In the genomic region with DNA sequence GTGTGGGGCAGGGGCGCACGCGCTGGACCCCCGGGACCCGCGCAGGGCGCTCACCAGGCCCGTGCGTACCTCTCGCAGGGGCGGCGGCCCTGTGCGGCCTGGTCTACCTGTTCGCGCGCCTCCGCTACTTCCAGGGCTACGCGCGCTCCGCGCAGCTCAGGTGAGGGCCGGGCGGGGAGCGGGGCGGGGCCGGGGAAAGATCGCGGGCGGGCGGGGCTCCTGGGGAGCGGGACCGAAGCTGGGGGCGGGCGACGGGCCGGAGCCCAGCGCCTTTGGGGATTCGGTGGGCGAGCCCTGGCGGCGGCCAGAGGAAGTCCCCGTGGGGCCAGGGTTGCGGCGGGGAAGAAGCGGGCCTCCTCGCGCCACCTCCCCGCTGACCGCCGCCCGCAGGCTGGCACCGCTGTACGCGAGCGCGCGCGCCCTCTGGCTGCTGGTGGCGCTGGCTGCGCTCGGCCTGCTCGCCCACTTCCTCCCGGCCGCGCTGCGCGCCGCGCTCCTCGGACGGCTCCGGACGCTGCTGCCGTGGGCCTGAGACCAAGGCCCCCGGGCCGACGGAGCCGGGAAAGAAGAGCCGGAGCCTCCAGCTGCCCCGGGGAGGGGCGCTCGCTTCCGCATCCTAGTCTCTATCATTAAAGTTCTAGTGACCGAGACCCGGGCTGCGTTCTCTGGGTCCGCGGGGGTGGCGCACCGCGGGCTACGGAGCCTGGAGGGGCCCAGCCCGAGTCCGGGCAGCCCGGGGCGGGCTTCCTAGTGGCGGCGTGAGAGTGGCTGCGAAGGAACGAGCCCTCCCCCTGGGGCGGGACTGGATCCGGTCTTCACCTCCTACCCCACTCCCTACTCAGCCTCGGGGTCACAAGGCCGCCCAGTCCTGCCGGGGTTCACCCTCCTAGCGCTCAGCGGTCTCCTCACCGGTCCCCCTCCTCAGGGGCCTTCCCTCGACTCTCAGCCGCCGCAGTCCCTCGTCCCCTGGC, we compare ENCODE assay signal across 8 cellular contexts. TPM values are rescaled to one million over a fixed set of nuclear protein-coding genes. Genes with fewer than 3 reads are reported as not detected.
A peak's percentile ranks its signal among the peaks of the same experiment; 100 is the strongest.
DNase-seq lines count a peak whose midpoint lies in the region; ATAC-seq and TF ChIP-seq lines count a peak whose summit lies in the region.

No MANE protein-coding gene starts in this region.

- in situ Hi-C loops in GM23248 (cut with MboI) = no loop called here

- H4K20me1 ChIP-seq in GM23248 (ENCODE audit: insufficient read depth) = no peaks in the 10 kb centered on the region
- H4K20me1 ChIP-seq in KMS-11 (ENCODE audit: insufficient read depth) = no peaks in the 10 kb centered on the region

- peak overlapping the region; percentile 76 for H3K9ac ChIP-seq in GM23248
- peak overlapping the region; percentile 6; the same call in 1 of the 2 replicates for H3K9ac ChIP-seq in KMS-11

- peak overlapping the region; percentile 62 for H2AFZ ChIP-seq in GM23248
- H2AFZ ChIP-seq in KMS-11 (ENCODE audit: low read depth) = peak overlapping the region; percentile 41; the same call in 1 of the 2 replicates

- POLR2A ChIA-PET in GM10248 (lab: Yijun Ruan, JAX) = interaction anchor here (2.0 kb wide), 1 partner anchor 173 kb away, joined by 7 read pairs; a partner anchor contains a TSS
- POLR2A ChIA-PET in activated naive CD8-positive, alpha-beta T cell treated with anti-CD3 and anti-CD28 coated beads, Interleukin-2, amount 10 ng/mL, durations not matched to agents 7 days and 5 days (lab: Charles Lee) = interaction anchor here (0.8 to 3.4 kb wide), 3 partner anchors 9 to 1561 kb away, joined by 3 to 13 read pairs (median 9); a partner anchor contains a TSS

- no peaks in the 10 kb centered on the region for H3K9me2 ChIP-seq in GM23248 (ENCODE audit: insufficient read depth)

- peaks cover 7% of the 10 kb centered on the region; the same call in 1 of the 2 replicates for H3K36me3 ChIP-seq in GM23248 (ENCODE audit: low read depth)
- no peaks in the 10 kb centered on the region for H3K36me3 ChIP-seq in KMS-11 (ENCODE audit: insufficient read depth)

- DNase-seq in GM10248 (ENCODE audit: extremely low spot score) (peak; percentile 83), GM23248 (peak; percentile 94), SK-N-DZ (ENCODE audit: low spot score) (peak; percentile 67), Right ventricle myocardium superior (peak; percentile 89), osteocyte (ENCODE audit: extremely low spot score, unreplicated experiment) (peak; percentile 95), NCI-H1694 treated with DMSO at 0.1 percent for 48 hours (lab: John Stamatoyannopoulos, UW) (no peak)
- DNase-seq in activated naive CD8-positive, alpha-beta T cell treated with anti-CD3 and anti-CD28 coated beads, Interleukin-2, amount 10 ng/mL, durations not matched to agents 7 days and 5 days = peak; percentile 86

- no peaks in the 10 kb centered on the region for H3K9me3 Mint-ChIP-seq in activated naive CD8-positive, alpha-beta T cell treated with anti-CD3 and anti-CD28 coated beads, Interleukin-2, amount 10 ng/mL, durations not matched to agents 7 days and 5 days
- H3K9me3 Mint-ChIP-seq in osteocyte (ENCODE audit: unreplicated experiment) = no peaks in the 10 kb centered on the region

- peaks cover 5% of the 10 kb centered on the region for H3K36me3 Mint-ChIP-seq in activated naive CD8-positive, alpha-beta T cell treated with anti-CD3 and anti-CD28 coated beads, Interleukin-2, amount 10 ng/mL, durations not matched to agents 7 days and 5 days
- peaks cover 10% of the 10 kb centered on the region for H3K36me3 Mint-ChIP-seq in osteocyte (ENCODE audit: unreplicated experiment)

- H3K4me1 ChIP-seq in GM23248 (ENCODE audit: insufficient read depth) (no peaks in the 10 kb centered on the region), KMS-11 (ENCODE audit: low read depth, poor library complexity, severe bottlenecking) (peaks cover 4% of the 10 kb centered on the region)

- H3K27me3 ChIP-seq in GM23248 (replicated peaks; ENCODE audit: insufficient read depth) (no peaks in the 10 kb centered on the region), KMS-11 (ENCODE audit: insufficient read depth, low read depth) (no peaks in the 10 kb centered on the region)

- no peaks in the 10 kb centered on the region for H3K27me3 Mint-ChIP-seq in activated naive CD8-positive, alpha-beta T cell treated with anti-CD3 and anti-CD28 coated beads, Interleukin-2, amount 10 ng/mL, durations not matched to agents 7 days and 5 days
- no peaks in the 10 kb centered on the region for H3K27me3 Mint-ChIP-seq in osteocyte (ENCODE audit: unreplicated experiment)

- H3K4me3 ChIP-seq in GM23248 = peak overlapping the region; percentile 69
- no peak overlapping the region for H3K4me3 ChIP-seq in KMS-11 (IDR thresholded peaks at IDR 0.05; ENCODE audit: insufficient read depth, low read depth, low read length)

- ATAC-seq in activated naive CD8-positive, alpha-beta T cell treated with anti-CD3 and anti-CD28 coated beads, Interleukin-2, amount 10 ng/mL, durations not matched to agents 7 days and 5 days (ENCODE audit: low read depth) = peak; percentile 65
- ATAC-seq in Right ventricle myocardium superior (ENCODE audit: poor library complexity) = peak; percentile 81

- WGBS in GM23248 (ENCODE audit: low coverage in 1 of 2, low lambda C conversion rate in 2 of 2, missing lambda C conversion rate in 2 of 2), 2 experiments = 6% methylated on average over 63 to 99 of the region's 113 CpGs

- no peaks in the 10 kb centered on the region for H3K9me3 ChIP-seq in GM23248 (ENCODE audit: low read depth)

- CTCF ChIA-PET in GM10248 (lab: Yijun Ruan, JAX) = interaction anchor here (0.7 to 5.8 kb wide), 15 partner anchors 8 to 174 kb away, joined by 3 to 33 read pairs (median 3); no protein-coding TSS in a partner anchor

- peak overlapping the region; percentile 47 for H3K4me3 Mint-ChIP-seq in activated naive CD8-positive, alpha-beta T cell treated with anti-CD3 and anti-CD28 coated beads, Interleukin-2, amount 10 ng/mL, durations not matched to agents 7 days and 5 days
- H3K4me3 Mint-ChIP-seq in osteocyte (ENCODE audit: unreplicated experiment) = peak overlapping the region; percentile 60

- H3K4me2 ChIP-seq in GM23248 (ENCODE audit: unreplicated experiment) = peak overlapping the region; percentile 62
- peak overlapping the region; percentile 60 for H3K4me2 ChIP-seq in KMS-11

- H3K27ac ChIP-seq in GM23248 (peak overlapping the region; percentile 41), KMS-11 (no peak overlapping the region)

- intact Hi-C loops in Right ventricle myocardium superior (cut with DNase I) = loop anchor here (10.0 kb wide), 1 partner anchor 121 kb away; no protein-coding TSS in a partner anchor

- H3K79me2 ChIP-seq in GM23248 (ENCODE audit: insufficient read depth) (no peaks in the 10 kb centered on the region), KMS-11 (ENCODE audit: insufficient read depth, low read depth) (no peaks in the 10 kb centered on the region)

- TF ChIP-seq CTCF in GM10248 (IDR thresholded peaks at IDR 0.05; ENCODE audit: control extremely low read depth, extremely low read depth, low read depth, missing control alignments) = peak; percentile 95
- TF ChIP-seq CTCF in KMS-11 (conservative IDR thresholded peaks at IDR 0.05; ENCODE audit: low read depth, low read length) = no peak; the same call in 1 of the 2 replicates
- TF ChIP-seq CTCF in osteocyte (IDR thresholded peaks at IDR 0.05) = peak; percentile 96

- H3K27ac Mint-ChIP-seq in activated naive CD8-positive, alpha-beta T cell treated with anti-CD3 and anti-CD28 coated beads, Interleukin-2, amount 10 ng/mL, durations not matched to agents 7 days and 5 days = peak overlapping the region; percentile 60
- H3K27ac Mint-ChIP-seq in osteocyte (ENCODE audit: unreplicated experiment) = peak overlapping the region; percentile 58

- peaks cover 23% of the 10 kb centered on the region for H3K4me1 Mint-ChIP-seq in activated naive CD8-positive, alpha-beta T cell treated with anti-CD3 and anti-CD28 coated beads, Interleukin-2, amount 10 ng/mL, durations not matched to agents 7 days and 5 days
- H3K4me1 Mint-ChIP-seq in osteocyte (ENCODE audit: unreplicated experiment) = peaks cover 14% of the 10 kb centered on the region

- peaks cover 5% of the 10 kb centered on the region for H3F3A ChIP-seq in GM23248 (ENCODE audit: insufficient read depth)

RNA-seq across cellular contexts. Expression of a gene that starts 2.4 kb away (rescaled TPM):
- total RNA-seq in GM23248 (2014; rRNA removed; shearing (Covaris generic)) = 3.7 and 6.6 TPM in 2 replicates
- 1.6 and 2.0 TPM in 2 replicates for polyA plus RNA-seq in GM23248 (2016; fragmentation: Nextera tagmentation; extraction: Ambion mirVana)
- not detected in 2 replicates for polyA plus RNA-seq in SK-N-DZ (2014; cell fraction: cytosol; rRNA removed)
- polyA plus RNA-seq in SK-N-DZ (2014; cell fraction: nucleus; rRNA removed) = 4.2 and 9.1 TPM in 2 replicates
- 1 to 10 TPM; 5.7 to 6.3 TPM for total RNA-seq in activated naive CD8-positive, alpha-beta T cell treated with anti-CD3 and anti-CD28 coated beads, Interleukin-2, amount 10 ng/mL, durations not matched to agents 7 days and 5 days
- total RNA-seq in Right ventricle myocardium superior (7.6 TPM), osteocyte (1.1 and 2.4 TPM in 2 replicates)

RNA-seq across cellular contexts. Expression of a gene that starts 10.5 kb away (rescaled TPM):
- total RNA-seq in GM23248 (2014; rRNA removed; shearing (Covaris generic)) = 139 and 143 TPM in 2 replicates
- 28.0 and 28.9 TPM in 2 replicates for polyA plus RNA-seq in GM23248 (2016; fragmentation: Nextera tagmentation; extraction: Ambion mirVana)
- polyA plus RNA-seq in SK-N-DZ (2014; cell fraction: cytosol; rRNA removed) = 112 and 113 TPM in 2 replicates
- polyA plus RNA-seq in SK-N-DZ (2014; cell fraction: nucleus; rRNA removed) = 255 and 338 TPM in 2 replicates
- total RNA-seq in activated naive CD8-positive, alpha-beta T cell treated with anti-CD3 and anti-CD28 coated beads, Interleukin-2, amount 10 ng/mL, durations not matched to agents 7 days and 5 days = 100 to 1,000 TPM; 118 TPM
- total RNA-seq in Right ventricle myocardium superior (93.3 TPM), osteocyte (185 and 198 TPM in 2 replicates)

RNA-seq across cellular contexts. Expression of a gene that starts 24.6 kb away (rescaled TPM):
- total RNA-seq in GM23248 (2014; rRNA removed; shearing (Covaris generic)) = 211 and 228 TPM in 2 replicates
- 265 and 310 TPM in 2 replicates for polyA plus RNA-seq in GM23248 (2016; fragmentation: Nextera tagmentation; extraction: Ambion mirVana)
- 48.1 and 55.0 TPM in 2 replicates for polyA plus RNA-seq in SK-N-DZ (2014; cell fraction: cytosol; rRNA removed)
- 63.1 and 73.0 TPM in 2 replicates for polyA plus RNA-seq in SK-N-DZ (2014; cell fraction: nucleus; rRNA removed)
- total RNA-seq in activated naive CD8-positive, alpha-beta T cell treated with anti-CD3 and anti-CD28 coated beads, Interleukin-2, amount 10 ng/mL, durations not matched to agents 7 days and 5 days = 100 to 1,000 TPM; 196 to 216 TPM
- total RNA-seq in Right ventricle myocardium superior (437 TPM), osteocyte (447 and 458 TPM in 2 replicates)
